In genomic region chr3:24495334-24495994, GRCh38 we compare ENCODE assay signal across 8 cellular contexts. TPM values are rescaled to one million over a fixed set of nuclear protein-coding genes. Genes with fewer than 3 reads are reported as not detected.
DNase-seq lines count a peak whose midpoint lies in the region; ATAC-seq and TF ChIP-seq lines count a peak whose summit lies in the region.

No MANE protein-coding gene starts in this region.

- DNase-seq in CD1c-positive myeloid dendritic cell (ENCODE audit: extremely low spot score) (peak; percentile 17), chondrocyte (ENCODE audit: low spot score) (peak; percentile 85), left lung (peak; percentile 56 to 85), substantia nigra (lab: John Stamatoyannopoulos, UW) (peak in 25 of 49 donors; percentile 1 to 59 (median 26)), G401 (ENCODE audit: low spot score) (no peak)

- H3K9me3 ChIP-seq in HUES6 (ENCODE audit: control insufficient read depth, insufficient read depth, low read depth, low read length) (no peaks in the 10 kb centered on the region), left lung (no peaks in the 10 kb centered on the region)

- ATAC-seq in left lung (peak; percentile 62), GM21367 (IDR thresholded peaks at IDR 0.05; ENCODE audit: unreplicated experiment) (no peak), HG03196 (IDR thresholded peaks at IDR 0.05; ENCODE audit: unreplicated experiment) (no peak)

- H3K27me3 Mint-ChIP-seq in chondrocyte (ENCODE audit: low read depth) = peaks cover 11% of the 10 kb centered on the region

- H3K36me3 Mint-ChIP-seq in chondrocyte (ENCODE audit: low read depth) = no peaks in the 10 kb centered on the region

- H3K4me3 ChIP-seq in HUES6 (ENCODE audit: low read depth, low read length) (peak overlapping the region; percentile 88), left lung (peak overlapping the region; percentile 59 to 62)

- peak overlapping the region; percentile 75 for H3K9ac ChIP-seq in HUES6 (ENCODE audit: low read length)

- H3K27ac ChIP-seq in HUES6 (ENCODE audit: low read depth, low read length) (no peak overlapping the region), left lung (peak overlapping the region; percentile 87 to 89), substantia nigra (ENCODE audit: low read depth, low read length, poor library complexity, severe bottlenecking) (peak overlapping the region; percentile 23)

- H3K4me3 Mint-ChIP-seq in chondrocyte (ENCODE audit: unreplicated experiment) = peak overlapping the region; percentile 80

- no peaks in the 10 kb centered on the region for H3K36me3 ChIP-seq in HUES6 (ENCODE audit: control insufficient read depth, insufficient read depth, low read length)
- H3K36me3 ChIP-seq in left lung = no peaks in the 10 kb centered on the region

- H3K9me3 Mint-ChIP-seq in chondrocyte (ENCODE audit: low read depth) = no peaks in the 10 kb centered on the region

- peaks cover 19% of the 10 kb centered on the region for H3K4me1 Mint-ChIP-seq in chondrocyte (ENCODE audit: low read depth)

- H3K27ac Mint-ChIP-seq in chondrocyte (ENCODE audit: unreplicated experiment) = peak overlapping the region; percentile 57

- peak; percentile 59 for TF ChIP-seq CTCF in chondrocyte (IDR thresholded peaks at IDR 0.05)
- no peak for TF ChIP-seq CTCF in left lung (IDR thresholded peaks at IDR 0.05)

- peaks cover 49% of the 10 kb centered on the region for H3K4me1 ChIP-seq in HUES6 (ENCODE audit: control insufficient read depth, insufficient read depth, low read length)
- peaks cover 0 to 14% of the 10 kb centered on the region in 2 donors for H3K4me1 ChIP-seq in left lung

- peaks cover 44% of the 10 kb centered on the region for H3K27me3 ChIP-seq in HUES6 (ENCODE audit: control insufficient read depth, insufficient read depth, low read length)
- H3K27me3 ChIP-seq in left lung = peaks cover 0 to 44% of the 10 kb centered on the region in 2 donors

- in situ Hi-C loops in G401 (cut with HindIII; ENCODE audit: low sequenced_read_pairs) = no loop called here

- intact Hi-C loops in left lung (cut with DNase I) = loop anchor here in 1 of 2 donors (10.0 kb wide), 1 partner anchor 231 kb away; no protein-coding TSS in a partner anchor

RNA-seq across cellular contexts. Expression of gene THRB, which starts 0.8 kb away (rescaled TPM):
- total RNA-seq in chondrocyte (3.1 to 3.8 TPM (median 3.5 TPM) in 3 replicates), left lung (10 to 100 TPM; 10.1 to 11.8 TPM)
- not detected in 2 replicates for total RNA-seq in G401 (2014; rRNA removed; shearing (Covaris generic))
